Comparison of ENCODE assay signal across 8 cellular contexts in the genomic region with DNA sequence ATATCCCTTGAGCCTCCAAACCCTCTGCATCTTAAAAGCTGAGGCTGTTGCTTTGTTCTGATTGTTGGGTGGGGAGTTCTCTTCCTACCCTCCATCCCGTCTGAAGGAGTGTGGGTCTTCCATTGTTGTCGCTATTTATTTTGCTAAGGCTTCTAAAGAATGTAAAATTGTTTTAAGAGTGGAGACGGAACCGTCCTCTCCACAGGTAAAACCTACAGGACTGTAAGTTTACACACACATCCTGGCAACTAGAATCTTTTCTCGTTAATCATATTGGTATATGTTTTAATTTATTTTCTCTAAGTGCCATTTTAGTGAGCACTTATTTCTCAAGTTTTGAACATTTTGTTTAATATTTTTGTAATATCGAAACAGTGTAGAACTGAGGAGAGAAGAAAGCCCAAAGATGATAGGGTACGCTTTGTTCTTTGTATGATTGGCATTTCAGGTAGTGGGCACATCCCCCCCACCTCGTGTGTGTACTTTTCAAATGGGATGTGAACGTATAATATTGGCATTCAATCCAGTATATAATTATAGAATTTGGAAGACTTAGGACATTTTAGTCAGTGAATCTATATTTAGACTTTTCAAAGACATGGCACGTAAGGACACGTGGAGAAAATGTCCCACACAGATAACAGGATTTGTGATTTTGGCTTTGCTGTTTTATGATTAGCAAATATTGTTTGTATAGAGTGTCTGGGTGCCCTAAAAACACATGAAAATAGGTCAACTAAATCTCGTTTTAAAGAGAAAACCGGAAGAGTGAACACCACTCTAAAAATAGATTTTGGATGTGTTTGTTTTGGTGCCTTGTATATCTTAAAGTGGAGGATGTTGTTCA. TPM values are rescaled to one million over a fixed set of nuclear protein-coding genes. Genes with fewer than 3 reads are reported as not detected.
DNase-seq lines count a peak whose midpoint lies in the region; ATAC-seq, FAIRE-seq and TF ChIP-seq lines count a peak whose summit lies in the region.

No MANE protein-coding gene starts in this region.

- ATAC-seq in GM18858 (IDR thresholded peaks at IDR 0.05; ENCODE audit: unreplicated experiment) (peak; percentile 1), right lobe of liver (peak in 2 of 4 donors; percentile 7 to 12), HG02610 (IDR thresholded peaks at IDR 0.05; ENCODE audit: unreplicated experiment) (no peak)

- under 1% methylated on average over 13 of the region's 13 CpGs for WGBS in right lobe of liver (ENCODE audit: insufficient coverage, low coverage, low lambda C conversion rate, missing lambda C conversion rate)

- no peak for TF ChIP-seq CTCF in astrocyte (IDR thresholded peaks at IDR 0.05; ENCODE audit: insufficient read depth, low read depth, low read length)
- TF ChIP-seq CTCF in right lobe of liver (IDR thresholded peaks at IDR 0.05), result no peak
- no peak for TF ChIP-seq CTCF in tibial artery (IDR thresholded peaks at IDR 0.05)

- H3K4me2 ChIP-seq in astrocyte (ENCODE audit: low read length), result peak overlapping the region; percentile 92

- no peaks in the 10 kb centered on the region for H3K9me3 ChIP-seq in astrocyte (ENCODE audit: insufficient read depth, low read depth, low read length)
- no peaks in the 10 kb centered on the region for H3K9me3 ChIP-seq in right lobe of liver
- H3K9me3 ChIP-seq in tibial artery, result no peaks in the 10 kb centered on the region

- no peak for FAIRE-seq in astrocyte (lab: Jason Lieb, UNC)

- TF ChIP-seq POLR2A in right lobe of liver (IDR thresholded peaks at IDR 0.05), result no peak

- H3K79me2 ChIP-seq in astrocyte (ENCODE audit: insufficient read depth, low read length), result peaks cover 61% of the 10 kb centered on the region

- H2AFZ ChIP-seq in astrocyte (ENCODE audit: low read depth, low read length), result peak overlapping the region; percentile 88

- H3K4me3 Mint-ChIP-seq in IgD-negative memory B cell (peak overlapping the region; percentile 96 to 100 (median 96)), astrocyte (ENCODE audit: unreplicated experiment) (peak overlapping the region; percentile 99)

- intact Hi-C loops in right lobe of liver (cut with DNase I) (loop anchor here in 1 of 2 donors (10.0 kb wide), 1 partner anchor 83 kb away; no protein-coding TSS in a partner anchor), tibial artery (cut with DNase I; ENCODE audit: low total_unique reads) (loop anchor here (10.0 kb wide), 1 partner anchor 453 kb away; no protein-coding TSS in a partner anchor)

- H3K4me3 ChIP-seq in astrocyte (ENCODE audit: insufficient read depth, low read depth, low read length) (peak overlapping the region; percentile 97), right lobe of liver (peak overlapping the region; percentile 68 to 79 (median 78)), tibial artery (peak overlapping the region; percentile 91 to 97)

- H3K4me1 ChIP-seq in astrocyte (ENCODE audit: insufficient read depth, low read length) (peaks cover 6% of the 10 kb centered on the region), right lobe of liver (peaks cover 0 to 30% (median 8%) of the 10 kb centered on the region in 4 donors), tibial artery (peaks cover 0 to 48% (median 11%) of the 10 kb centered on the region in 4 donors)

- no peaks in the 10 kb centered on the region for H3K36me3 Mint-ChIP-seq in IgD-negative memory B cell
- no peaks in the 10 kb centered on the region for H3K36me3 Mint-ChIP-seq in astrocyte (ENCODE audit: low read depth, unreplicated experiment)

- H3K4me1 Mint-ChIP-seq in IgD-negative memory B cell (peaks cover 32 to 37% (median 35%) of the 10 kb centered on the region in 3 donors), astrocyte (ENCODE audit: low read depth, unreplicated experiment) (peaks cover 14% of the 10 kb centered on the region)

- H3K27me3 Mint-ChIP-seq in IgD-negative memory B cell, result peaks cover 2% of the 10 kb centered on the region
- no peaks in the 10 kb centered on the region for H3K27me3 Mint-ChIP-seq in astrocyte (ENCODE audit: low read depth, unreplicated experiment)

- H4K20me1 ChIP-seq in astrocyte (ENCODE audit: insufficient read depth, low read length), result peaks cover 38% of the 10 kb centered on the region

- DNase-seq in astrocyte (ENCODE audit: low read depth) (no peak), right lobe of liver (no peak), tibial artery (no peak), GM19238 (ENCODE audit: insufficient read length, low spot score) (no peak), HPDE6-E6E7 (ENCODE audit: extremely low spot score) (no peak)

- peak overlapping the region; percentile 91 for H3K27ac ChIP-seq in astrocyte (ENCODE audit: low read depth, low read length)
- H3K27ac ChIP-seq in right lobe of liver, result peak overlapping the region; percentile 98 to 99 (median 99)
- peak overlapping the region; percentile 100 for H3K27ac ChIP-seq in tibial artery

- peak overlapping the region; percentile 98 for H3K9ac ChIP-seq in astrocyte (ENCODE audit: low read length)

- H3K9me3 Mint-ChIP-seq in IgD-negative memory B cell, result peaks cover 0 to 2% (median 0%) of the 10 kb centered on the region in 3 donors
- no peaks in the 10 kb centered on the region for H3K9me3 Mint-ChIP-seq in astrocyte (ENCODE audit: unreplicated experiment)

- no peaks in the 10 kb centered on the region for H3K27me3 ChIP-seq in astrocyte (ENCODE audit: insufficient read depth, low read length)
- no peaks in the 10 kb centered on the region for H3K27me3 ChIP-seq in right lobe of liver
- H3K27me3 ChIP-seq in tibial artery, result no peaks in the 10 kb centered on the region

- H3K27ac Mint-ChIP-seq in IgD-negative memory B cell (peak overlapping the region; percentile 88 to 100 (median 94)), astrocyte (ENCODE audit: unreplicated experiment) (peak overlapping the region; percentile 94)

- H3K36me3 ChIP-seq in astrocyte (ENCODE audit: insufficient read depth, low read length) (no peaks in the 10 kb centered on the region), right lobe of liver (no peaks in the 10 kb centered on the region), tibial artery (no peaks in the 10 kb centered on the region)

RNA-seq across cellular contexts. Expression of a gene that starts 1.3 kb away (rescaled TPM):
- polyA plus RNA-seq in IgD-negative memory B cell, result 16.4 TPM
- total RNA-seq in astrocyte (41.4 and 48.8 TPM in 2 replicates), right lobe of liver (10 to 100 TPM; 12.8 to 19.5 (median 14.9) TPM)
